ENCODE assay signal across 8 cellular contexts in genomic region chr3:192918275-192918588, GRCh38. TPM values are rescaled to one million over a fixed set of nuclear protein-coding genes. Genes with fewer than 3 reads are reported as not detected.
A peak's percentile ranks its signal among the peaks of the same experiment; 100 is the strongest.
DNase-seq lines count a peak whose midpoint lies in the region; ATAC-seq and TF ChIP-seq lines count a peak whose summit lies in the region.

No MANE protein-coding gene starts in this region.

- no peaks in the 10 kb centered on the region for H3K36me3 ChIP-seq in H7 (replicated peaks; ENCODE audit: control insufficient read depth, insufficient read depth, low read length)

- H3K27me3 ChIP-seq in H7 (ENCODE audit: control insufficient read depth, insufficient read depth, low read length) = no peaks in the 10 kb centered on the region

- DNase-seq in H7 = no peak
- DNase-seq in WTC11 (ENCODE audit: low spot score) = no peak
- DNase-seq in foreskin fibroblast = no peak
- DNase-seq in skeletal muscle cell (ENCODE audit: low read depth) = no peak
- DNase-seq in NCI-H2107 treated with DMSO at 0.1 percent for 48 hours (lab: John Stamatoyannopoulos, UW; ENCODE audit: unreplicated experiment) = no peak
- no peak for DNase-seq in NCI-H82 (lab: John Stamatoyannopoulos, UW)
- DNase-seq in stimulated activated CD4-positive, alpha-beta T cell treated with anti-CD3 and anti-CD28 coated beads, Interleukin-4, amount 100 ng/mL, for 24 hours = no peak
- no peak for DNase-seq in NCI-H526 (lab: John Stamatoyannopoulos, UW)

- CTCF ChIA-PET in WTC11 (lab: Charles Lee) = interaction anchor here (1.3 to 4.4 kb wide), 5 partner anchors 29 to 105 kb away, joined by 3 to 30 read pairs (median 5); no protein-coding TSS in a partner anchor

- peaks cover 67% of the 10 kb centered on the region for H3K4me1 Mint-ChIP-seq in WTC11

- H3K9me3 Mint-ChIP-seq in WTC11 = no peaks in the 10 kb centered on the region

- TF ChIP-seq CTCF in WTC11 (IDR thresholded peaks at IDR 0.05) (no peak), foreskin fibroblast (IDR thresholded peaks at IDR 0.05; ENCODE audit: low read depth, low read length) (no peak)

- POLR2A ChIA-PET in WTC11 (lab: Charles Lee) = interaction anchor here (0.8 to 2.3 kb wide), 7 partner anchors 10 to 323 kb away, joined by 3 to 9 read pairs (median 5); partner anchors contain the start of gene PLAAT1

- peaks cover 2% of the 10 kb centered on the region; the same call in 1 of the 2 replicates for H3K27me3 Mint-ChIP-seq in WTC11 (ENCODE audit: low read depth)

- H3K36me3 Mint-ChIP-seq in WTC11 = no peaks in the 10 kb centered on the region

- H3K4me3 Mint-ChIP-seq in WTC11 = peak overlapping the region; percentile 100

- H3K4me3 ChIP-seq in H7 (ENCODE audit: insufficient read depth, low read depth, low read length) (peak overlapping the region; percentile 75), foreskin fibroblast (ENCODE audit: low read depth in 1 of 2, low read length in 2 of 2) (peak overlapping the region; percentile 92 to 96), skeletal muscle cell (ENCODE audit: low read depth, low read length) (peak overlapping the region; percentile 96)

- H3K27ac Mint-ChIP-seq in WTC11 = peak overlapping the region; percentile 94

- ATAC-seq in WTC11 = no peak

TF ChIP-seq in WTC11, 78 proteins besides CTCF, POLR2A, EP300 and RAD21:
- no peak for TF ChIP-seq AR (CRISPR knock-in tag; IDR thresholded peaks at IDR 0.05)
- no peak for TF ChIP-seq ZNF423 (CRISPR knock-in tag; IDR thresholded peaks at IDR 0.05)
- no peak for TF ChIP-seq RORB (CRISPR knock-in tag; IDR thresholded peaks at IDR 0.05)
- no peak for TF ChIP-seq ZNF512 (CRISPR knock-in tag; IDR thresholded peaks at IDR 0.05; ENCODE audit: borderline replicate concordance)
- TF ChIP-seq HMGXB4 (CRISPR knock-in tag; IDR thresholded peaks at IDR 0.05) = peak; percentile 7; the same call in 1 of the 2 replicates
- no peak for TF ChIP-seq ATF3 (CRISPR knock-in tag; conservative IDR thresholded peaks at IDR 0.05)
- TF ChIP-seq NR2C2 (CRISPR knock-in tag; IDR thresholded peaks at IDR 0.05) = no peak
- no peak for TF ChIP-seq MLX (CRISPR knock-in tag; IDR thresholded peaks at IDR 0.05)

RNA-seq across cellular contexts. Expression of gene MB21D2, which starts 0.6 kb away (rescaled TPM):
- total RNA-seq in H7 (2014; rRNA removed; shearing (Covaris generic)) = 32.6 and 36.9 TPM in 2 replicates
- total RNA-seq in WTC11 (2021) = 14.0 to 19.7 TPM (median 15.5 TPM) in 3 replicates
